In genomic region chr1:26138974-26139558, GRCh38 we compare ENCODE assay signal across 1 cellular context.
TF ChIP-seq lines count a peak whose summit lies in the region.

No MANE protein-coding gene starts in this region.

TF ChIP-seq in GM23338, 12 proteins besides CTCF, POLR2A, EP300 and RAD21:
- TF ChIP-seq ZNF114 (CRISPR knock-in tag; IDR thresholded peaks at IDR 0.05) (no peak), EZH2phosphoT487 (IDR thresholded peaks at IDR 0.05; ENCODE audit: unreplicated experiment) (no peak), JUNB (IDR thresholded peaks at IDR 0.05; ENCODE audit: unreplicated experiment) (no peak), EZH2 (IDR thresholded peaks at IDR 0.05; ENCODE audit: low read depth, unreplicated experiment) (no peak), NANOG (IDR thresholded peaks at IDR 0.05; ENCODE audit: borderline replicate concordance) (no peak), STAT1 (IDR thresholded peaks at IDR 0.05; ENCODE audit: unreplicated experiment) (no peak), POLR2AphosphoS5 (IDR thresholded peaks at IDR 0.05; ENCODE audit: low read depth) (no peak), ZNF462 (CRISPR knock-in tag; IDR thresholded peaks at IDR 0.05) (no peak), CREB1 (CRISPR knock-in tag; IDR thresholded peaks at IDR 0.05; ENCODE audit: low read depth) (no peak), ETS1 (IDR thresholded peaks at IDR 0.05) (no peak), ZNF331 (CRISPR knock-in tag; IDR thresholded peaks at IDR 0.05; ENCODE audit: low read depth) (no peak)
- TF ChIP-seq, protein P1, sequence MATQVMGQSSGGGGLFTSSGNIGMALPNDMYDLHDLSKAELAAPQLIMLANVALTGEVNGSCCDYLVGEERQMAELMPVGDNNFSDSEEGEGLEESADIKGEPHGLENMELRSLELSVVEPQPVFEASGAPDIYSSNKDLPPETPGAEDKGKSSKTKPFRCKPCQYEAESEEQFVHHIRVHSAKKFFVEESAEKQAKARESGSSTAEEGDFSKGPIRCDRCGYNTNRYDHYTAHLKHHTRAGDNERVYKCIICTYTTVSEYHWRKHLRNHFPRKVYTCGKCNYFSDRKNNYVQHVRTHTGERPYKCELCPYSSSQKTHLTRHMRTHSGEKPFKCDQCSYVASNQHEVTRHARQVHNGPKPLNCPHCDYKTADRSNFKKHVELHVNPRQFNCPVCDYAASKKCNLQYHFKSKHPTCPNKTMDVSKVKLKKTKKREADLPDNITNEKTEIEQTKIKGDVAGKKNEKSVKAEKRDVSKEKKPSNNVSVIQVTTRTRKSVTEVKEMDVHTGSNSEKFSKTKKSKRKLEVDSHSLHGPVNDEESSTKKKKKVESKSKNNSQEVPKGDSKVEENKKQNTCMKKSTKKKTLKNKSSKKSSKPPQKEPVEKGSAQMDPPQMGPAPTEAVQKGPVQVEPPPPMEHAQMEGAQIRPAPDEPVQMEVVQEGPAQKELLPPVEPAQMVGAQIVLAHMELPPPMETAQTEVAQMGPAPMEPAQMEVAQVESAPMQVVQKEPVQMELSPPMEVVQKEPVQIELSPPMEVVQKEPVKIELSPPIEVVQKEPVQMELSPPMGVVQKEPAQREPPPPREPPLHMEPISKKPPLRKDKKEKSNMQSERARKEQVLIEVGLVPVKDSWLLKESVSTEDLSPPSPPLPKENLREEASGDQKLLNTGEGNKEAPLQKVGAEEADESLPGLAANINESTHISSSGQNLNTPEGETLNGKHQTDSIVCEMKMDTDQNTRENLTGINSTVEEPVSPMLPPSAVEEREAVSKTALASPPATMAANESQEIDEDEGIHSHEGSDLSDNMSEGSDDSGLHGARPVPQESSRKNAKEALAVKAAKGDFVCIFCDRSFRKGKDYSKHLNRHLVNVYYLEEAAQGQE (IDR thresholded peaks at IDR 0.05; ENCODE audit: unreplicated experiment) = no peak
TF ChIP-seq in GM23338: peak in this region for 0.
